Comparison of ENCODE assay signal across 8 cellular contexts in the genomic region with DNA sequence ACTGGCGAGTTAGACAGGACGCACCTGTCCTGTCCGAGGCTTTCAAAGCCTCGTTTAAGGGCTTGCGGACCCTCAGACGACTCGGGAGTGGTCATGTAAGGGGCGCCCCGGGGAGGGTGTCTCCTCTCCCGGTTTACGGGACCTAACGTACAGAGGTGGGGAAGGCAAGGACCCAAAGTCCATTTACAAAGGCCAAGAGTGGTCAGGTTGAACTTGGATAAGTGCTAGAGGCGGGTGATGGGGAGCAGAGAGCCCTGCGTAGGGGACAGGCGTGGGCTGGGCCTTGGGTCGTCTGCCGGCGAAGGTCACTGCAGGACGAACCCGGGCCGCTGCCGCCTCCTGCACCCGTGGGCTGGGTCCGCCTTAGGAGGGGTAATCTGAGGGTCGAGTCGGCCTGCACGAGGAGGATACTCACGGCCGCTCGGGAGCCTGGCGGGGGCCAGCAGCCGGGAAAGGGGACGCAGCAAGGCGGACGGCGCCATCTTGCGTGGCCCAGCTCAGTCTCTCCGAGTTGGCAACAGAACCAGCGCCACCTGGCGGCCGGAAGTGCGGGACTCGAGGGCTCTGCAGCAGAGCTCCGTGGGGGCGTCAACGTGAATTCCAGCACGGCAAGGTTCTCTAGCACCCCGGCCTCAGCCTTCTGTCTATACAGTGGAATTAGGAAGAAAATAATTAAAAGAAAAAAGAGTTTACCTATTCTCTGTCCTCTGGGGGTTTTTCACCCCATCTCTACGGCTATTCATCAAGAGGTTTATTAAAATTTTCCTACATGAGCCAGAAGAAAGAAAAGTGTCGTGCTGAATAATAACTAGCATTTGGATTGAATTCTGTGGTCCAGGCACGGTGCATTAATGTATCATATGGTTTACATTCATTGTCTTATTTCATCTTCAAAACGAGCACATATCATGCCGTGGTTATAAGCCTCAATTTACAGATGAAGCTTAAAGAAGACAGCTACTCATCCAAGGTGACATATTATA. TPM values are rescaled to one million over a fixed set of nuclear protein-coding genes. Genes with fewer than 3 reads are reported as not detected.
DNase-seq lines count a peak whose midpoint lies in the region; ATAC-seq and TF ChIP-seq lines count a peak whose summit lies in the region.

No MANE protein-coding gene starts in this region.

- H3K27me3 Mint-ChIP-seq in activated CD4-positive, alpha-beta T cell treated with anti-CD3 and anti-CD28 coated beads, Interleukin-2, amount 10 ng/mL, durations not matched to agents 24 days and 14 days = no peaks in the 10 kb centered on the region
- no peaks in the 10 kb centered on the region for H3K27me3 Mint-ChIP-seq in dendritic cell treated with granulocyte-macrophage colony-stimulating factor and Interleukin-4, amounts not matched to agents 40 ng/mL and 50 ng/mL, for 4 days

- H3K4me2 ChIP-seq in BLaER1 treated with 17β-estradiol and CSF1 and Interleukin-3, amounts not matched to agents 10 nM and 100 nM = peak overlapping the region; percentile 76 to 95 (median 86)

- H3K9me3 ChIP-seq in BLaER1 treated with 17β-estradiol and CSF1 and Interleukin-3, amounts not matched to agents 10 nM and 100 nM (replicated peaks in 1 of 11) = no peaks in the 10 kb centered on the region
- H3K9me3 ChIP-seq in liver (ENCODE audit: control insufficient read depth in 4 of 4, low read length in 3 of 4) = no peaks in the 10 kb centered on the region

- 3% methylated on average over 53 of the region's 53 CpGs for whole genome bisulfite sequencing in liver

- peak overlapping the region; percentile 76 to 94 (median 82) for H3K4me3 ChIP-seq in BLaER1 treated with 17β-estradiol and CSF1 and Interleukin-3, amounts not matched to agents 10 nM and 100 nM
- peak overlapping the region; percentile 87 to 93 (median 89) for H3K4me3 ChIP-seq in liver (ENCODE audit: low read depth in 1 of 3, low read length in 3 of 3)

- H3K4me3 Mint-ChIP-seq in activated CD4-positive, alpha-beta T cell treated with anti-CD3 and anti-CD28 coated beads, Interleukin-2, amount 10 ng/mL, durations not matched to agents 24 days and 14 days = peak overlapping the region; percentile 95
- H3K4me3 Mint-ChIP-seq in dendritic cell treated with granulocyte-macrophage colony-stimulating factor and Interleukin-4, amounts not matched to agents 40 ng/mL and 50 ng/mL, for 4 days = peak overlapping the region; percentile 88

- H3K27ac ChIP-seq in BLaER1 treated with 17β-estradiol and CSF1 and Interleukin-3, amounts not matched to agents 10 nM and 100 nM = peak overlapping the region; percentile 92 to 98 (median 95)
- H3K27ac ChIP-seq in liver (ENCODE audit: low read depth in 1 of 2, low read length in 2 of 2) = peak overlapping the region; percentile 72 to 84

- H3K36me3 Mint-ChIP-seq in activated CD4-positive, alpha-beta T cell treated with anti-CD3 and anti-CD28 coated beads, Interleukin-2, amount 10 ng/mL, durations not matched to agents 24 days and 14 days (ENCODE audit: low read depth) = peaks cover 24% of the 10 kb centered on the region
- peaks cover 42% of the 10 kb centered on the region for H3K36me3 Mint-ChIP-seq in dendritic cell treated with granulocyte-macrophage colony-stimulating factor and Interleukin-4, amounts not matched to agents 40 ng/mL and 50 ng/mL, for 4 days (ENCODE audit: low read depth)

- H4K20me1 ChIP-seq in BLaER1 treated with 17β-estradiol and CSF1 and Interleukin-3, amounts not matched to agents 10 nM and 100 nM = no peaks in the 10 kb centered on the region

- peaks cover 37% of the 10 kb centered on the region for H3K4me1 Mint-ChIP-seq in activated CD4-positive, alpha-beta T cell treated with anti-CD3 and anti-CD28 coated beads, Interleukin-2, amount 10 ng/mL, durations not matched to agents 24 days and 14 days
- H3K4me1 Mint-ChIP-seq in dendritic cell treated with granulocyte-macrophage colony-stimulating factor and Interleukin-4, amounts not matched to agents 40 ng/mL and 50 ng/mL, for 4 days (ENCODE audit: low read depth) = peaks cover 13% of the 10 kb centered on the region

- H3K9ac ChIP-seq in BLaER1 treated with 17β-estradiol and CSF1 and Interleukin-3, amounts not matched to agents 10 nM and 100 nM = peak overlapping the region; percentile 91 to 97 (median 95)
- peak overlapping the region; percentile 85 to 95 for H3K9ac ChIP-seq in liver (ENCODE audit: low read depth in 1 of 2, low read length in 2 of 2)

- H3K9me3 Mint-ChIP-seq in activated CD4-positive, alpha-beta T cell treated with anti-CD3 and anti-CD28 coated beads, Interleukin-2, amount 10 ng/mL, durations not matched to agents 24 days and 14 days = no peaks in the 10 kb centered on the region
- no peaks in the 10 kb centered on the region for H3K9me3 Mint-ChIP-seq in dendritic cell treated with granulocyte-macrophage colony-stimulating factor and Interleukin-4, amounts not matched to agents 40 ng/mL and 50 ng/mL, for 4 days

- peak overlapping the region; percentile 98 for H3K27ac Mint-ChIP-seq in activated CD4-positive, alpha-beta T cell treated with anti-CD3 and anti-CD28 coated beads, Interleukin-2, amount 10 ng/mL, durations not matched to agents 24 days and 14 days
- peak overlapping the region; percentile 97 for H3K27ac Mint-ChIP-seq in dendritic cell treated with granulocyte-macrophage colony-stimulating factor and Interleukin-4, amounts not matched to agents 40 ng/mL and 50 ng/mL, for 4 days

- ATAC-seq in GM19324 (IDR thresholded peaks at IDR 0.05; ENCODE audit: low FRiP score, unreplicated experiment) (peak; percentile 96), HG03460 (IDR thresholded peaks at IDR 0.05; ENCODE audit: unreplicated experiment) (peak; percentile 90)

- no peaks in the 10 kb centered on the region for H3K27me3 ChIP-seq in BLaER1 treated with 17β-estradiol and CSF1 and Interleukin-3, amounts not matched to agents 10 nM and 100 nM
- H3K27me3 ChIP-seq in liver (ENCODE audit: control insufficient read depth in 4 of 4, insufficient read depth in 4 of 4, low read length in 3 of 4) = no peaks in the 10 kb centered on the region

- intact Hi-C loops in activated CD4-positive, alpha-beta T cell treated with anti-CD3 and anti-CD28 coated beads, Interleukin-2, amount 10 ng/mL, durations not matched to agents 24 days and 14 days (cut with micrococcal nuclease) = loop anchor here (1.0 kb wide), 5 partner anchors 16 to 196 kb away; no protein-coding TSS in a partner anchor
- intact Hi-C loops in dendritic cell treated with granulocyte-macrophage colony-stimulating factor and Interleukin-4, amounts not matched to agents 40 ng/mL and 50 ng/mL, for 4 days (cut with micrococcal nuclease) = loop anchor here (5.0 kb wide), 1 partner anchor 263 kb away; no protein-coding TSS in a partner anchor

- DNase-seq in NCI-H524 treated with DMSO at 0.1 percent for 48 hours (lab: John Stamatoyannopoulos, UW) = peak; percentile 32
- DNase-seq in activated CD4-positive, alpha-beta T cell treated with anti-CD3 and anti-CD28 coated beads, Interleukin-2, amount 10 ng/mL, durations not matched to agents 24 days and 14 days = peak; percentile 99
- peak; percentile 100 for DNase-seq in stimulated activated CD4-positive, alpha-beta T cell treated with anti-CD3 and anti-CD28 coated beads, Interleukin-4, amount 100 ng/mL, for 1 hour

- TF ChIP-seq CTCF in liver (IDR thresholded peaks at IDR 0.05; ENCODE audit: low read depth, low read length, missing input control) = peak; percentile 90

- peaks cover 21 to 64% (median 41%) of the 10 kb centered on the region in 10 experiments for H3K4me1 ChIP-seq in BLaER1 treated with 17β-estradiol and CSF1 and Interleukin-3, amounts not matched to agents 10 nM and 100 nM
- peaks cover 3 to 21% (median 19%) of the 10 kb centered on the region in 4 donors for H3K4me1 ChIP-seq in liver (ENCODE audit: control insufficient read depth in 4 of 4, insufficient read depth in 4 of 4, low read length in 3 of 4)

- TF ChIP-seq RAD21 in liver (IDR thresholded peaks at IDR 0.05) = peak; percentile 77 to 86

- peaks cover 35 to 40% (median 38%) of the 10 kb centered on the region in 11 experiments for H3K36me3 ChIP-seq in BLaER1 treated with 17β-estradiol and CSF1 and Interleukin-3, amounts not matched to agents 10 nM and 100 nM
- H3K36me3 ChIP-seq in liver (ENCODE audit: control insufficient read depth in 4 of 4, insufficient read depth in 3 of 4, low read depth in 1 of 4, low read length in 3 of 4) = peaks cover 4 to 12% (median 7%) of the 10 kb centered on the region in 4 donors

TF ChIP-seq in liver, 16 proteins besides CTCF, POLR2A, EP300 and RAD21 (continues in another document):
- TF ChIP-seq SP1 (IDR thresholded peaks at IDR 0.05) = peak; percentile 11
- no peak for TF ChIP-seq FOXA1 (IDR thresholded peaks at IDR 0.05)
- TF ChIP-seq EGR1 (IDR thresholded peaks at IDR 0.05; ENCODE audit: low read depth in 2 of 2) = peak in 1 of 2 donors; percentile 27

RNA-seq across cellular contexts. Expression of gene NAA15, which starts 5.7 kb away (rescaled TPM):
- 114 and 115 TPM in 2 replicates for total RNA-seq in activated CD4-positive, alpha-beta T cell treated with anti-CD3 and anti-CD28 coated beads, Interleukin-2, amount 10 ng/mL, durations not matched to agents 24 days and 14 days
- total RNA-seq in liver = 10 to 100 TPM; 13.9 to 18.2 TPM
- 1 to 10 TPM; 6.7 to 8.4 TPM for polyA plus RNA-seq in liver

RNA-seq across cellular contexts. Expression of gene NDUFC1, which starts 6.7 kb away (rescaled TPM):
- 53.5 and 56.5 TPM in 2 replicates for total RNA-seq in activated CD4-positive, alpha-beta T cell treated with anti-CD3 and anti-CD28 coated beads, Interleukin-2, amount 10 ng/mL, durations not matched to agents 24 days and 14 days
- 10 to 100 TPM; 12.4 to 46.6 TPM for total RNA-seq in liver
- polyA plus RNA-seq in liver = 100 to 1,000 TPM in 1 of 2 donors, 10 to 100 TPM in 1; 55.0 to 192 TPM

RNA-seq across cellular contexts. Expression of gene MGARP, which starts 15.6 kb away (rescaled TPM):
- total RNA-seq in activated CD4-positive, alpha-beta T cell treated with anti-CD3 and anti-CD28 coated beads, Interleukin-2, amount 10 ng/mL, durations not matched to agents 24 days and 14 days = 0.14 and 0.21 TPM in 2 replicates
- under 1 TPM; 0.09 to 0.17 TPM for total RNA-seq in liver
- polyA plus RNA-seq in liver = under 1 TPM in 1 of 2 donors, not detected in 1; 0.09 TPM

Comparison
In these comparisons a context has a peak if more than half of its experiments do, and no peak if none do; other contexts are left out.
1. Peak in every context shown above with its lines: DNase-seq, ATAC-seq, H3K4me3 ChIP-seq and H3K27ac ChIP-seq.
2. DNase-seq: peak in every context shown above with its lines; median percentile 100 in stimulated activated CD4-positive, alpha-beta T cell treated with anti-CD3 and anti-CD28 coated beads, Interleukin-4, amount 100 ng/mL, for 1 hour; 99 in activated CD4-positive, alpha-beta T cell treated with anti-CD3 and anti-CD28 coated beads, Interleukin-2, amount 10 ng/mL, durations not matched to agents 24 days and 14 days; 32 in NCI-H524 treated with DMSO at 0.1 percent for 48 hours.